Comparison of ENCODE assay signal across 28 cellular contexts in the genomic region with DNA sequence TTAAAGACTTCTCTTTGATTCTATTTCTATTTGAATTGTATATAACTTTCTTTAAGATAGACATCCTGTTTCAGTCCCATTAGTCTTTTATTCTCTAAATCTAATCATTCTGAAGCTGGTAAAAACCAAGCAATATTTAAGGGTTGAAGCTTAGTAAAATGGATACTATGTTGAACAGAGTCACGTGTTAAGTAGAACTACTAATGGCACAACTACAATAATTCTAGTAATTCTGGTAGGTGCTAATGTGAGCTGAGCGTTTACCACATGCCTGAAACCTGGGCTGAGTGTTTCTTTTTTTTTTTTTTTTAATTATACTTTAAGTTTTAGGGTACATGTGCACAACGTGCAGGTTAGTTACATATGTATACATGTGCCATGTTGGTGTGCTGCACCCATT. TPM values are rescaled to one million over a fixed set of nuclear protein-coding genes. Genes with fewer than 3 reads are reported as not detected.
"Had no signal": no experiment of that assay in that cellular context is flagged by ENCODE, and none has a peak within 500 bp of the region (broad histone marks: within the 10 kb centered on the region; RNA-seq: fewer than 3 reads in every experiment).

No MANE protein-coding gene starts in this region.

- H2AFZ ChIP-seq: hepatocyte had no signal

- DNase-seq: effector CD8-positive, alpha-beta T cell; endodermal cell; foreskin keratinocyte; heart left ventricle; kidney; left lung; mesenchymal stem cell; mucosa of descending colon; naive B cell; pancreas; right lobe of liver; small intestine; stimulated activated CD4-positive, alpha-beta T cell treated with anti-CD3 and anti-CD28 coated beads, Interleukin-15, amount 100 ng/mL, for 24 hours; stimulated activated CD4-positive, alpha-beta T cell treated with anti-CD3 and anti-CD28 coated beads, Interleukin-2, amount 100 ng/mL, for 48 hours; stimulated activated naive CD4-positive, alpha-beta T cell; stimulated activated naive CD8-positive, alpha-beta T cell treated with anti-CD3 and anti-CD28 coated beads, Interleukin-15, amount 100 ng/mL, for 72 hours; transverse colon; upper lobe of right lung; uterus had no signal

- H3K36me3 Mint-ChIP-seq: mesothelial cell of epicardium, naive B cell had no signal

- H3K4me1 ChIP-seq: esophagus muscularis mucosa, foreskin keratinocyte, gastroesophageal sphincter, heart left ventricle, left lung, pancreas, right lobe of liver, suprapubic skin, transverse colon, upper lobe of right lung, uterus had no signal

- H3K4me3 ChIP-seq: esophagus muscularis mucosa, gastroesophageal sphincter, heart left ventricle, hepatocyte, left lung, mucosa of descending colon, pancreas, right lobe of liver, suprapubic skin, transverse colon, upper lobe of right lung, uterus had no signal

- H3K4me2 ChIP-seq: hepatocyte had no signal

- H3K27ac ChIP-seq: esophagus muscularis mucosa, foreskin keratinocyte, gastroesophageal sphincter, heart left ventricle, hepatocyte, left lung, neutrophil, pancreas, right lobe of liver, suprapubic skin, transverse colon, upper lobe of right lung, uterus had no signal

- H3K9me3 Mint-ChIP-seq: dendritic cell treated with granulocyte-macrophage colony-stimulating factor and Interleukin-4, amounts not matched to agents 40 ng/mL and 50 ng/mL, for 4 days had no signal

- H3K9me3 ChIP-seq: mucosa of descending colon, neutrophil, pancreas, right lobe of liver, suprapubic skin, transverse colon, upper lobe of right lung, uterus had no signal

- H3K27me3 ChIP-seq: esophagus muscularis mucosa, foreskin keratinocyte, gastroesophageal sphincter, heart left ventricle, hepatocyte, left lung, neutrophil, pancreas, right lobe of liver, suprapubic skin, transverse colon, upper lobe of right lung, uterus had no signal

- ATAC-seq: foreskin keratinocyte; gastroesophageal sphincter; heart left ventricle; left lung; mucosa of descending colon; natural killer cell treated with Interleukin-12 subunit alpha and Interleukin-12 subunit beta and Interleukin-15 and Interleukin-18, amount 100 ng/mL, for 72 hours; pancreas; right lobe of liver; stimulated activated naive CD8-positive, alpha-beta T cell treated with anti-CD3 and anti-CD28 coated beads, Interleukin-15, amount 100 ng/mL, for 72 hours; upper lobe of right lung had no signal

- H3K79me2 ChIP-seq: hepatocyte had no signal

- H3K36me3 ChIP-seq: esophagus muscularis mucosa, gastroesophageal sphincter, heart left ventricle, left lung, neutrophil, pancreas, right lobe of liver, suprapubic skin, transverse colon, upper lobe of right lung, uterus had no signal

- H3K27ac Mint-ChIP-seq: dendritic cell treated with granulocyte-macrophage colony-stimulating factor and Interleukin-4, amounts not matched to agents 40 ng/mL and 50 ng/mL, for 4 days; endodermal cell; mesothelial cell of epicardium; natural killer cell treated with Interleukin-12 subunit alpha and Interleukin-12 subunit beta and Interleukin-15 and Interleukin-18, amount 100 ng/mL, for 72 hours; stimulated activated naive CD8-positive, alpha-beta T cell treated with anti-CD3 and anti-CD28 coated beads, Interleukin-15, amount 100 ng/mL, for 72 hours had no signal

RNA-seq across cellular contexts. Expression of a gene that starts 8.9 kb away (rescaled TPM):
- total RNA-seq: foreskin keratinocyte, pulmonary artery endothelial cell had no signal
